In genomic region chr15:26738996-26739395, GRCh38 we compare ENCODE assay signal across 30 cellular contexts. TPM values are rescaled to one million over a fixed set of nuclear protein-coding genes. Genes with fewer than 3 reads are reported as not detected.
"Had no signal": no experiment of that assay in that cellular context is flagged by ENCODE, and none has a peak within 500 bp of the region (broad histone marks: within the 10 kb centered on the region; RNA-seq: fewer than 3 reads in every experiment).

No MANE protein-coding gene starts in this region.

- H3K27ac ChIP-seq: brain microvascular endothelial cell, Peyer's patch, SJSA1 had no signal

- H3K36me3 Mint-ChIP-seq: activated CD4-positive, alpha-beta memory T cell treated with anti-CD3 and anti-CD28 coated beads for 36 hours; activated naive CD4-positive, alpha-beta T cell treated with anti-CD3 and anti-CD28 coated beads, Interleukin-2, amount 10 ng/mL, durations not matched to agents 7 days and 5 days; activated naive CD8-positive, alpha-beta T cell had no signal

- H3K4me3 ChIP-seq: Peyer's patch, SJSA1 had no signal

- H3K9me3 ChIP-seq: SK-N-SH had no signal

- H3K36me3 ChIP-seq: brain microvascular endothelial cell, Peyer's patch, SJSA1 had no signal

- ATAC-seq: PC-3 had no signal

- H3K4me1 Mint-ChIP-seq: activated B cell treated with CpG ODN at 0.5 μM for 24 hours; activated naive CD4-positive, alpha-beta T cell treated with anti-CD3 and anti-CD28 coated beads, Interleukin-2, amount 10 ng/mL, durations not matched to agents 7 days and 5 days had no signal

- DNase-seq: activated B cell treated with CpG ODN at 0.5 μM for 24 hours; activated CD4-positive, alpha-beta memory T cell treated with anti-CD3 and anti-CD28 coated beads for 36 hours; activated CD4-positive, alpha-beta T cell treated with anti-CD3 and anti-CD28 coated beads for 4 hours; activated CD4-positive, alpha-beta T cell treated with anti-CD3 and anti-CD28 coated beads, Interleukin-2, amount 50 U/mL, for 1 hour; activated CD4-positive, CD25-positive, alpha-beta regulatory T cell treated with anti-CD3 and anti-CD28 coated beads, Interleukin-2, amount 50 U/mL, for 72 hours; activated CD8-positive, alpha-beta memory T cell treated with anti-CD3 and anti-CD28 coated beads, Interleukin-2, amount 50 U/mL, for 4 hours; activated effector memory CD4-positive, alpha-beta T cell treated with Interleukin-2 at 50 U/mL for 16 hours; activated naive CD4-positive, alpha-beta T cell treated with anti-CD3 and anti-CD28 coated beads, Interleukin-2, amount 10 ng/mL, durations not matched to agents 7 days and 5 days; activated T-cell treated with anti-CD3 and anti-CD28 coated beads, Interleukin-2, amount 50 U/mL, for 48 hours; amniotic stem cell; aorta; brain microvascular endothelial cell; central memory CD4-positive, alpha-beta T cell; KG1; MM.1S; NCI-H1092 treated with DMSO at 0.1 percent for 48 hours; NCI-H1694 treated with DMSO at 0.1 percent for 48 hours; NCI-H2029; NCI-H345; NCI-H526 treated with DMSO at 0.1 percent for 48 hours; PC-3; Peyer's patch; RPMI8226; SHP77 treated with DMSO at 0.1 percent for 48 hours; SK-N-SH had no signal

- H3K4me2 ChIP-seq: SK-N-SH had no signal

- H3K9me2 ChIP-seq: SK-N-SH had no signal

- H3K4me1 ChIP-seq: Peyer's patch, SJSA1 had no signal

- H3K27ac Mint-ChIP-seq: activated B cell treated with CpG ODN at 0.5 μM for 24 hours; activated CD4-positive, alpha-beta memory T cell treated with anti-CD3 and anti-CD28 coated beads for 36 hours; activated naive CD4-positive, alpha-beta T cell treated with anti-CD3 and anti-CD28 coated beads, Interleukin-2, amount 10 ng/mL, durations not matched to agents 7 days and 5 days; activated naive CD8-positive, alpha-beta T cell; T-helper 1 cell treated with Interleukin-12 subunit alpha and Interleukin-12 subunit beta and Interleukin-4 antibody, amounts not matched to agents 30 μg/mL and 1 μg/mL, for 36 hours; T-helper 2 cell treated with Interferon-gamma antibody and Interleukin-4, amounts not matched to agents 5 μg/mL and 100 μg/mL, for 36 hours had no signal

- H3K27me3 Mint-ChIP-seq: activated B cell treated with CpG ODN at 0.5 μM for 24 hours; activated CD4-positive, alpha-beta memory T cell treated with anti-CD3 and anti-CD28 coated beads for 36 hours; activated naive CD4-positive, alpha-beta T cell treated with anti-CD3 and anti-CD28 coated beads, Interleukin-2, amount 10 ng/mL, durations not matched to agents 7 days and 5 days; activated naive CD8-positive, alpha-beta T cell had no signal

- H3K4me3 Mint-ChIP-seq: activated B cell treated with CpG ODN at 0.5 μM for 24 hours; activated CD4-positive, alpha-beta memory T cell treated with anti-CD3 and anti-CD28 coated beads for 36 hours; activated naive CD4-positive, alpha-beta T cell treated with anti-CD3 and anti-CD28 coated beads, Interleukin-2, amount 10 ng/mL, durations not matched to agents 7 days and 5 days; activated naive CD8-positive, alpha-beta T cell; T-helper 1 cell treated with Interleukin-12 subunit alpha and Interleukin-12 subunit beta and Interleukin-4 antibody, amounts not matched to agents 30 μg/mL and 1 μg/mL, for 36 hours; T-helper 2 cell treated with Interferon-gamma antibody and Interleukin-4, amounts not matched to agents 5 μg/mL and 100 μg/mL, for 36 hours had no signal

- H3K27me3 ChIP-seq: brain microvascular endothelial cell, Peyer's patch, SJSA1 had no signal

RNA-seq across cellular contexts. Expression of gene GABRB3, which starts 33.9 kb away (rescaled TPM):
- total RNA-seq: activated B cell treated with CpG ODN at 0.5 μM for 24 hours, LHCN-M2, SJSA1 had no signal
